34 cellular contexts compared by ENCODE assay signal in the genomic region with DNA sequence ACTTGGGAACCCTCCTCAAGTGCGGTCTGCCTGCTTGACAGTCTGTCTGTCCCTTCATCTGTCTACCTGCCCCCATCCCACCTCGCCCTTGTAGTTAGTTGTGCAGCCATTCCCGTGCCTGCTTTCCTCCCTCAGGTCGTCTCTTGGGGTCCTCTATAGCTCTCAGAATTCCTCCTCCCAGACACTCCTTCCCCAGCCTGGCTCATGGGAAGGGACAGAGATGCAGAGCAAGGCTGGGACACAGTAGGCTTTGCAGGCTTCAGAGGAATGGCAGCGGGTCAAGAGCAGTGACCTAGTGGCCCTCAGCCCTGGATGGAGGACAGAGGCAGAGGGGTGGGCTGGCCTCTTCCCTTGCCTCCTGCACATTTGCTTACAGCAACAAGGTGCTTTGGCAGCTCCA. TPM values are rescaled to one million over a fixed set of nuclear protein-coding genes. Genes with fewer than 3 reads are reported as not detected.
"Had no signal": no experiment of that assay in that cellular context is flagged by ENCODE, and none has a peak within 500 bp of the region (broad histone marks: within the 10 kb centered on the region; RNA-seq: fewer than 3 reads in every experiment).

No MANE protein-coding gene starts in this region.

- H3K9me3 ChIP-seq: ascending aorta, Peyer's patch had no signal

- H3K4me3 Mint-ChIP-seq: activated CD4-positive, alpha-beta T cell treated with anti-CD3 and anti-CD28 coated beads, Interleukin-2, amount 10 ng/mL, durations not matched to agents 24 days and 14 days; activated CD8-positive, alpha-beta T cell treated with anti-CD3 and anti-CD28 coated beads for 36 hours; activated naive CD8-positive, alpha-beta T cell treated with anti-CD3 and anti-CD28 coated beads for 36 hours; activated T-cell treated with anti-CD3 and anti-CD28 coated beads, Interleukin-2, amount 50 U/mL, for 72 hours; activated T-helper 17 cell treated with anti-CD3 and anti-CD28 coated beads, Interleukin-2, amount 50 U/mL, for 72 hours had no signal

- H3K36me3 Mint-ChIP-seq: activated naive CD8-positive, alpha-beta T cell treated with anti-CD3 and anti-CD28 coated beads for 36 hours had no signal

- DNase-seq: activated CD4-positive, alpha-beta T cell treated with anti-CD3 and anti-CD28 coated beads, Interleukin-2, amount 10 ng/mL, durations not matched to agents 24 days and 14 days; activated CD4-positive, alpha-beta T cell treated with anti-CD3 and anti-CD28 coated beads, Interleukin-2, amount 50 U/mL, for 4 hours; activated CD8-positive, alpha-beta T cell treated with anti-CD3 and anti-CD28 coated beads for 36 hours; activated effector memory CD4-positive, alpha-beta T cell treated with anti-CD3 and anti-CD28 coated beads, Interleukin-2, amount 50 U/mL, for 16 hours; activated naive CD4-positive, alpha-beta T cell; activated naive CD4-positive, alpha-beta T cell treated with anti-CD3 and anti-CD28 coated beads, Interleukin-2, amount 50 U/mL, for 16 hours; activated naive CD8-positive, alpha-beta T cell treated with anti-CD3 and anti-CD28 coated beads for 36 hours; activated T-cell treated with anti-CD3 and anti-CD28 coated beads, Interleukin-2, amount 50 U/mL, for 1 hour; activated T-cell treated with anti-CD3 and anti-CD28 coated beads, Interleukin-2, amount 50 U/mL, for 72 hours; Kasumi-1; KG1; MM.1S; MV-4-11; NCI-H1092; NCI-H1436 treated with DMSO at 0.1 percent for 48 hours; NCI-H1694 treated with DMSO at 0.1 percent for 48 hours; NCI-H2029; NCI-H345; NCI-H524 treated with DMSO at 0.1 percent for 48 hours; PC-3; Peyer's patch; RPMI8226; SIG-M5; SW 1271; T-helper 1 cell; T-helper 2 cell; T1000; WERI-Rb-1 had no signal

- H3K4me1 ChIP-seq: ascending aorta, Peyer's patch had no signal

- H3K4me3 ChIP-seq: ascending aorta, cardiac muscle cell, Peyer's patch had no signal

- H3K27ac ChIP-seq: ascending aorta, cardiac muscle cell, Peyer's patch, WERI-Rb-1 had no signal

- H3K27ac Mint-ChIP-seq: activated CD4-positive, alpha-beta T cell treated with anti-CD3 and anti-CD28 coated beads, Interleukin-2, amount 10 ng/mL, durations not matched to agents 24 days and 14 days; activated CD8-positive, alpha-beta T cell treated with anti-CD3 and anti-CD28 coated beads for 36 hours; activated naive CD8-positive, alpha-beta T cell treated with anti-CD3 and anti-CD28 coated beads for 36 hours; activated T-cell treated with anti-CD3 and anti-CD28 coated beads, Interleukin-2, amount 50 U/mL, for 72 hours; activated T-helper 17 cell treated with anti-CD3 and anti-CD28 coated beads, Interleukin-2, amount 50 U/mL, for 72 hours had no signal

- ATAC-seq: activated CD8-positive, alpha-beta T cell treated with anti-CD3 and anti-CD28 coated beads for 36 hours; activated T-cell treated with anti-CD3 and anti-CD28 coated beads, Interleukin-2, amount 50 U/mL, for 72 hours; activated T-helper 17 cell treated with anti-CD3 and anti-CD28 coated beads, Interleukin-2, amount 50 U/mL, for 72 hours; PC-3 had no signal

- H3K4me1 Mint-ChIP-seq: activated CD4-positive, alpha-beta T cell treated with anti-CD3 and anti-CD28 coated beads, Interleukin-2, amount 10 ng/mL, durations not matched to agents 24 days and 14 days; activated naive CD8-positive, alpha-beta T cell treated with anti-CD3 and anti-CD28 coated beads for 36 hours; activated T-helper 17 cell treated with anti-CD3 and anti-CD28 coated beads, Interleukin-2, amount 50 U/mL, for 72 hours had no signal

- H3K9me3 Mint-ChIP-seq: activated CD4-positive, alpha-beta T cell treated with anti-CD3 and anti-CD28 coated beads, Interleukin-2, amount 10 ng/mL, durations not matched to agents 24 days and 14 days; activated CD8-positive, alpha-beta T cell treated with anti-CD3 and anti-CD28 coated beads for 36 hours; activated naive CD8-positive, alpha-beta T cell treated with anti-CD3 and anti-CD28 coated beads for 36 hours; activated T-cell treated with anti-CD3 and anti-CD28 coated beads, Interleukin-2, amount 50 U/mL, for 72 hours; activated T-helper 17 cell treated with anti-CD3 and anti-CD28 coated beads, Interleukin-2, amount 50 U/mL, for 72 hours had no signal

- H3K36me3 ChIP-seq: ascending aorta, cardiac muscle cell, Peyer's patch, WERI-Rb-1 had no signal

- H3K27me3 ChIP-seq: ascending aorta, cardiac muscle cell, Peyer's patch had no signal

RNA-seq across cellular contexts. Expression of a gene that starts 18.3 kb away (rescaled TPM):
- total RNA-seq: activated CD4-positive, alpha-beta T cell treated with anti-CD3 and anti-CD28 coated beads, Interleukin-2, amount 10 ng/mL, durations not matched to agents 24 days and 14 days; activated naive CD8-positive, alpha-beta T cell treated with anti-CD3 and anti-CD28 coated beads for 36 hours; activated T-helper 17 cell treated with anti-CD3 and anti-CD28 coated beads, Interleukin-2, amount 50 U/mL, for 72 hours; ascending aorta; cardiac muscle cell; NCI-H460; Peyer's patch; SK-MEL-5 had no signal

RNA-seq across cellular contexts. Expression of a gene that starts 47.6 kb away (rescaled TPM):
- total RNA-seq: activated CD4-positive, alpha-beta T cell treated with anti-CD3 and anti-CD28 coated beads, Interleukin-2, amount 10 ng/mL, durations not matched to agents 24 days and 14 days; activated CD8-positive, alpha-beta memory T cell treated with anti-CD3 and anti-CD28 coated beads for 36 hours; activated CD8-positive, alpha-beta T cell treated with anti-CD3 and anti-CD28 coated beads for 36 hours; activated naive CD8-positive, alpha-beta T cell treated with anti-CD3 and anti-CD28 coated beads for 36 hours; activated T-cell treated with anti-CD3 and anti-CD28 coated beads, Interleukin-2, amount 50 U/mL, for 72 hours; activated T-helper 17 cell treated with anti-CD3 and anti-CD28 coated beads, Interleukin-2, amount 50 U/mL, for 72 hours; NCI-H460; PC-3 had no signal
- polyA plus RNA-seq: cardiac muscle cell had no signal
